In the genomic region with DNA sequence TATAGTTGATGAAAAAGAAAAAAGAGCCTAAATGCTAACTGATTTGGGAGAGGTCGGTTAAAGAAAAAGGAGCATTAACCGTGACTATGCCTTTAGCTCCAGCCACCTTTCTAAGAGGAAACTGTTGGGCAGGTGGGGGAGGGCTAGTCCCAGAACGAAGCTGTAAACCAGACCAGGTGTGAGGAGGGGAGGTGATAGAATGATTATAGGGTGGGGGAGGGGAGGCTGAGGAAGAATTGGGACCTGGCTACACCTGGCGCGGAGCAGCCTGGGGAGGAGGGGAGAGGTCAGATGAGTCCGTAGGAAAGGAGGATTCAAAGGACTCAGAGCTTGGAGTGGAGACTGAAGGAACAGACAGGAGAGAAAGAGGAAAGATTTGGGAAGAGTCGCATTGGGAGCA, we compare ENCODE assay signal across 18 cellular contexts.
"Had no signal": no experiment of that assay in that cellular context is flagged by ENCODE, and none has a peak within 500 bp of the region (broad histone marks: within the 10 kb centered on the region; RNA-seq: fewer than 3 reads in every experiment).

No MANE protein-coding gene starts in this region.

- H3K36me3 ChIP-seq: brain microvascular endothelial cell, left lung, neutrophil had no signal

- H3K4me3 ChIP-seq: left lung had no signal

- H3K27ac Mint-ChIP-seq: natural killer cell had no signal

- H3K4me3 Mint-ChIP-seq: natural killer cell had no signal

- ATAC-seq: activated CD4-positive, CD25-positive, alpha-beta regulatory T cell treated with anti-CD3 and anti-CD28 coated beads, Interleukin-2, amount 50 U/mL, for 24 hours; left lung; natural killer cell had no signal

- H3K27me3 ChIP-seq: brain microvascular endothelial cell, left lung, neutrophil had no signal

- H3K9me3 ChIP-seq: neutrophil had no signal

- DNase-seq: activated CD4-positive, alpha-beta T cell treated with anti-CD3 and anti-CD28 coated beads, Interleukin-2, amount 50 U/mL, for 1 hour; activated naive CD4-positive, alpha-beta T cell; activated T-cell treated with anti-CD3 and anti-CD28 coated beads for 4 hours; anterior cingulate cortex; brain microvascular endothelial cell; effector memory CD4-positive, alpha-beta T cell; foreskin melanocyte; islet precursor cell; left lung; natural killer cell; retina; stimulated activated CD4-positive, alpha-beta T cell treated with anti-CD3 and anti-CD28 coated beads, Interleukin-15, amount 100 ng/mL, for 24 hours; stimulated activated CD4-positive, alpha-beta T cell treated with anti-CD3 and anti-CD28 coated beads, Interleukin-4, amount 100 ng/mL, for 1 hour; stimulated activated naive CD4-positive, alpha-beta T cell treated with Interleukin-2 at 50 U/mL for 16 hours; T-helper 9 cell; trophoblast cell had no signal

- H3K27ac ChIP-seq: brain microvascular endothelial cell, left lung, neutrophil had no signal

- H3K36me3 Mint-ChIP-seq: natural killer cell had no signal
